In the genomic region with DNA sequence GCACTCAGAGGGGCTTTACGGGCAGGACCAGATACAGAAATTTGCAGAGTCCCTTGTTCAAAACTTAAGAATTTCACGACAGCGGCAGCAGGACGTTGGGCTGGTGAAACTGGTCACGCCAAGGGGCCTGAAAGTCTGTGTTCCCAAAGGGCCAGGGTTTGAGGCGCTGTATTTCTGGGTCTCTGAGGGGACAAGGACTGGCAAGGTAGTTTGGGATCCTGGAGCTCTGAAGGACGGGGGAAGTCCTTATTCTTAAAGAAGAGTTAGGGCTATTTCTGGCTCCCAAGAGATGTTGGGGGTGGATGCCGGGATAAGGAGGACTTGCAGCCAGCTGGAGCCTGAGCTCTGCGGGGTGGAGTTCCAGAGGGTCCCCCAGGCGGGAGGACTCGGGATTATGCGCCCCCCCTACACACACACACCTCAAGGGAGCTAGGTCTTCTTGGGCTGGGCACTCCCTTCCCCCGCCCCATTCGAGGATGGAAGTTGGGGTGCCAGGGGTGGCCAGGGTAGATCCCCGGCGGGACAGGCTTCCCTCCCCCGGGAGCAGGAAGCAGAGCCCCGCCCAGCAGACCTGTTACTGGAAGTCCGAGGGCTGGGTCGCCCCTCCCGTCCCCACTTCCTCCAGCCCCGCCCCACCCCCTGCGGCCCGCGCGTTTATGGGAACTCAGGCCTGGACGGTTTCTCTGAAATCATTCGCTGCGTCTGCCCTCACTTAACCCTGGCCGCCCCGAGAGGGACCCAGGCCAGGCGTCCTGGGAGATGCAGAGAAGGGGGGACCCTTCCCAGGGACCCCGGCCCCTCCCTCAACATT, we compare ENCODE assay signal across 8 cellular contexts. TPM values are rescaled to one million over a fixed set of nuclear protein-coding genes. Genes with fewer than 3 reads are reported as not detected.
A peak's percentile ranks its signal among the peaks of the same experiment; 100 is the strongest.
DNase-seq lines count a peak whose midpoint lies in the region; ATAC-seq, FAIRE-seq and TF ChIP-seq lines count a peak whose summit lies in the region.

No MANE protein-coding gene starts in this region.

- ATAC-seq in T-helper 17 cell (peak; percentile 17), HG02938 (IDR thresholded peaks at IDR 0.05; ENCODE audit: unreplicated experiment) (no peak), HG02610 (IDR thresholded peaks at IDR 0.05; ENCODE audit: unreplicated experiment) (no peak)

- H2AFZ ChIP-seq in astrocyte (ENCODE audit: low read depth, low read length) (no peak overlapping the region), hepatocyte (no peak overlapping the region)

- H3K4me1 Mint-ChIP-seq in T-helper 17 cell (peaks cover 51% of the 10 kb centered on the region), astrocyte (ENCODE audit: low read depth, unreplicated experiment) (peaks cover 39% of the 10 kb centered on the region)

- H3K79me2 ChIP-seq in astrocyte (ENCODE audit: insufficient read depth, low read length), result peaks cover 36% of the 10 kb centered on the region
- H3K79me2 ChIP-seq in hepatocyte, result peaks cover 39% of the 10 kb centered on the region

- H3K9me3 Mint-ChIP-seq in astrocyte (ENCODE audit: unreplicated experiment), result no peaks in the 10 kb centered on the region

- H3K9me3 ChIP-seq in T-helper 17 cell (ENCODE audit: control insufficient read depth, low read length, poor library complexity, severe bottlenecking), result no peaks in the 10 kb centered on the region
- no peaks in the 10 kb centered on the region for H3K9me3 ChIP-seq in astrocyte (ENCODE audit: insufficient read depth, low read depth, low read length)
- no peaks in the 10 kb centered on the region for H3K9me3 ChIP-seq in hepatocyte (ENCODE audit: low read depth)

- H3K27ac Mint-ChIP-seq in T-helper 17 cell (peak overlapping the region; percentile 98), astrocyte (ENCODE audit: unreplicated experiment) (peak overlapping the region; percentile 91)

- H3K36me3 ChIP-seq in astrocyte (ENCODE audit: insufficient read depth, low read length) (peaks cover 5% of the 10 kb centered on the region), hepatocyte (replicated peaks; ENCODE audit: insufficient read depth, low read depth) (no peaks in the 10 kb centered on the region)

- H3K36me3 Mint-ChIP-seq in T-helper 17 cell (ENCODE audit: low read depth) (peaks cover 3% of the 10 kb centered on the region), astrocyte (ENCODE audit: low read depth, unreplicated experiment) (peaks cover 12% of the 10 kb centered on the region)

- H3K9me2 ChIP-seq in hepatocyte (replicated peaks; ENCODE audit: insufficient read depth), result no peaks in the 10 kb centered on the region

- H3K27me3 Mint-ChIP-seq in T-helper 17 cell (no peaks in the 10 kb centered on the region), astrocyte (ENCODE audit: low read depth, unreplicated experiment) (peaks cover 8% of the 10 kb centered on the region)

- peak overlapping the region; percentile 85 for H3K9ac ChIP-seq in astrocyte (ENCODE audit: low read length)

- peak overlapping the region; percentile 92 for H3K4me2 ChIP-seq in astrocyte (ENCODE audit: low read length)
- H3K4me2 ChIP-seq in hepatocyte, result peak overlapping the region; percentile 82

- DNase-seq in HUDEP-2 (lab: John Stamatoyannopoulos, UW; ENCODE audit: unreplicated experiment in 76 of 76), result peak in 62 of 76 experiments; percentile 11 to 85 (median 64)
- DNase-seq in T-helper 17 cell, result peak in 2 of 3 donors; percentile 37 to 47
- peak; percentile 82 for DNase-seq in astrocyte (ENCODE audit: low read depth)
- DNase-seq in hepatocyte (ENCODE audit: low spot score), result peak; percentile 92
- peak; percentile 69 for DNase-seq in skeletal muscle cell (ENCODE audit: low read depth)

- H3K4me1 ChIP-seq in astrocyte (ENCODE audit: insufficient read depth, low read length) (peaks cover 65% of the 10 kb centered on the region), hepatocyte (ENCODE audit: insufficient read depth) (peaks cover 41% of the 10 kb centered on the region)

- no peaks in the 10 kb centered on the region for H3K27me3 ChIP-seq in astrocyte (ENCODE audit: insufficient read depth, low read length)
- H3K27me3 ChIP-seq in hepatocyte, result no peaks in the 10 kb centered on the region

- 9% methylated on average over 18 of the region's 33 CpGs for WGBS in hepatocyte (ENCODE audit: low lambda C conversion rate, missing lambda C conversion rate)

- H3K4me3 ChIP-seq in GM12875 (ENCODE audit: low read depth, low read length) (peak overlapping the region; percentile 63), astrocyte (ENCODE audit: insufficient read depth, low read depth, low read length) (peak overlapping the region; percentile 51), hepatocyte (no peak overlapping the region), skeletal muscle cell (ENCODE audit: low read depth, low read length) (peak overlapping the region; percentile 44)

- H4K20me1 ChIP-seq in astrocyte (ENCODE audit: insufficient read depth, low read length) (peaks cover 64% of the 10 kb centered on the region), hepatocyte (ENCODE audit: insufficient read depth, poor library complexity, severe bottlenecking) (no peaks in the 10 kb centered on the region)

- TF ChIP-seq CTCF in GM12875 (IDR thresholded peaks at IDR 0.05; ENCODE audit: borderline replicate concordance, insufficient read depth, low read depth, low read length) (no peak), astrocyte (IDR thresholded peaks at IDR 0.05; ENCODE audit: insufficient read depth, low read depth, low read length) (no peak), hepatocyte (IDR thresholded peaks at IDR 0.05; ENCODE audit: poor library complexity) (no peak)

- no peak for FAIRE-seq in astrocyte (lab: Jason Lieb, UNC)

- H3K27ac ChIP-seq in astrocyte (ENCODE audit: low read depth, low read length) (peak overlapping the region; percentile 83), hepatocyte (peak overlapping the region; percentile 90)

- H3K4me3 Mint-ChIP-seq in T-helper 17 cell (peak overlapping the region; percentile 99), astrocyte (ENCODE audit: unreplicated experiment) (peak overlapping the region; percentile 78)

RNA-seq across cellular contexts. Expression of a gene that starts 5.6 kb away (rescaled TPM):
- total RNA-seq in T-helper 17 cell, result 100 to 1,000 TPM; 149 to 168 TPM
- total RNA-seq in astrocyte, result 16.9 and 17.3 TPM in 2 replicates
- total RNA-seq in hepatocyte, result 4.3 and 6.3 TPM in 2 replicates
- 45.7 and 51.4 TPM in 2 replicates for polyA plus RNA-seq in hepatocyte

RNA-seq across cellular contexts. Expression of a gene that starts 23.6 kb away (rescaled TPM):
- not detected for total RNA-seq in T-helper 17 cell
- not detected in 2 replicates for total RNA-seq in astrocyte
- total RNA-seq in hepatocyte, result 26.2 and 28.3 TPM in 2 replicates
- polyA plus RNA-seq in hepatocyte, result 38.1 and 39.7 TPM in 2 replicates

RNA-seq across cellular contexts. Expression of a gene that starts 54.8 kb away (rescaled TPM):
- total RNA-seq in T-helper 17 cell (not detected), astrocyte (11.5 and 14.0 TPM in 2 replicates), hepatocyte (53.3 and 77.1 TPM in 2 replicates)
- 34.7 and 41.8 TPM in 2 replicates for polyA plus RNA-seq in hepatocyte

RNA-seq across cellular contexts. Expression of a gene that starts 55.2 kb away (rescaled TPM):
- total RNA-seq in T-helper 17 cell (not detected), astrocyte (0.14 TPM in 1 of 2 replicates, not detected in the other), hepatocyte (0.73 TPM in 1 of 2 replicates, not detected in the other)
- polyA plus RNA-seq in hepatocyte, result not detected in 2 replicates

Comparison
In these comparisons a context has a peak if more than half of its experiments do, and no peak if none do; other contexts are left out.
1. DNase-seq: peak in every context shown above with its lines; median percentile 92 in hepatocyte; 82 in astrocyte; 69 in skeletal muscle cell; 64 in HUDEP-2; 42 in T-helper 17 cell.
2. RNA of a gene that starts 23.6 kb away (total RNA-seq): 26.2 to 28.3 TPM in hepatocyte; not detected in T-helper 17 cell and not detected in astrocyte; every median in the first group is over 10 times any median in the second.
3. RNA of a gene that starts 54.8 kb away (total RNA-seq): 53.3 to 77.1 TPM in hepatocyte and 11.5 to 14.0 TPM in astrocyte; not detected in T-helper 17 cell; every median in the first group is over 10 times any median in the second.